Comparison of ENCODE assay signal across 20 cellular contexts in the genomic region with DNA sequence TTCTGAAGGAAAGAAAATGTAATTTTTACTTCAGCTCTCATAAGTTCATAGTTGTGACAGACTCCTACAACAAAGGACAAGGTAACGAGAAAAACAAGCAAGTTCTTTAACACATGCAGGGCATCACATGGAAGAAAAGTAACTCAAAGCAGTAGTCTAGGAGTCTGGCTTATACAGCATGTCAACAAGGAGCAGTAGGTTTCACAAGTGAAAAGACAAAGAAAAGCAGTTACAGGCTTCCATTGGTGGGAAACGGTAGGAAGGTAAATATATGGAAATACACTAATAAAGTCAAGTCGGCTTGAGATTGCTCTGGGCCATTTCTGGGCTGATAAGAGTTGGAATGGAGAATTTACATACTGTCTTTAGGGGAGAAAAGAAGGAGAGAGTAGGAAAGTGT.
DNase-seq lines count a peak whose midpoint lies in the region; ATAC-seq and TF ChIP-seq lines count a peak whose summit lies in the region.
"Had no signal": no experiment of that assay in that cellular context is flagged by ENCODE, and none has a peak within 500 bp of the region (broad histone marks: within the 10 kb centered on the region; RNA-seq: fewer than 3 reads in every experiment).

No MANE protein-coding gene starts in this region.

- TF ChIP-seq CTCF in GM23338 (conservative IDR thresholded peaks at IDR 0.05; ENCODE audit: low read depth in 2 of 2) (no peak), endothelial cell (IDR thresholded peaks at IDR 0.05; ENCODE audit: unreplicated experiment) (no peak), mucosa of descending colon (IDR thresholded peaks at IDR 0.05) (no peak), progenitor cell of endocrine pancreas (IDR thresholded peaks at IDR 0.05; ENCODE audit: unreplicated experiment) (no peak)

- H3K79me2 ChIP-seq in GM23338 (replicated peaks; ENCODE audit: insufficient read depth) = no peaks in the 10 kb centered on the region

- no peak for DNase-seq in GM23338 (ENCODE audit: low spot score)
- DNase-seq in endothelial cell (ENCODE audit: low spot score) = no peak
- no peak for DNase-seq in mucosa of descending colon
- DNase-seq in progenitor cell of endocrine pancreas (ENCODE audit: low spot score, unreplicated experiment) = no peak
- no peak for DNase-seq in activated naive CD8-positive, alpha-beta T cell treated with anti-CD3 and anti-CD28 coated beads, Interleukin-2, amount 50 U/mL, for 24 hours
- no peak for DNase-seq in 8988T
- no peak for DNase-seq in Right ventricle myocardium inferior (ENCODE audit: missing footprints)
- DNase-seq: CD8-positive, alpha-beta T cell; DMS 273 treated with DMSO at 0.1 percent for 48 hours; DMS53; DND-41; EL; GM23248; H7; HFFc6; IMR-90 had no signal

- no peaks in the 10 kb centered on the region for H3K9me3 Mint-ChIP-seq in GM23338
- no peaks in the 10 kb centered on the region for H3K9me3 Mint-ChIP-seq in endothelial cell (ENCODE audit: unreplicated experiment)
- H3K9me3 Mint-ChIP-seq in progenitor cell of endocrine pancreas (ENCODE audit: low read depth) = peaks cover 7% of the 10 kb centered on the region
- peaks cover 13% of the 10 kb centered on the region for H3K9me3 Mint-ChIP-seq in activated naive CD8-positive, alpha-beta T cell treated with anti-CD3 and anti-CD28 coated beads, Interleukin-2, amount 50 U/mL, for 24 hours
- H3K9me3 Mint-ChIP-seq: HFFc6 had no signal

- peaks cover 3% of the 10 kb centered on the region; the same call in 2 of the 3 replicates for H3K4me1 Mint-ChIP-seq in GM23338
- no peaks in the 10 kb centered on the region for H3K4me1 Mint-ChIP-seq in endothelial cell (ENCODE audit: unreplicated experiment)
- H3K4me1 Mint-ChIP-seq in progenitor cell of endocrine pancreas (ENCODE audit: low read depth) = peaks cover 16% of the 10 kb centered on the region
- H3K4me1 Mint-ChIP-seq in activated naive CD8-positive, alpha-beta T cell treated with anti-CD3 and anti-CD28 coated beads, Interleukin-2, amount 50 U/mL, for 24 hours = no peaks in the 10 kb centered on the region
- H3K4me1 Mint-ChIP-seq: B cell had no signal

- no peaks in the 10 kb centered on the region for H3K27me3 ChIP-seq in GM23338 (ENCODE audit: insufficient read depth)
- H3K27me3 ChIP-seq: BLaER1 treated with 17β-estradiol and CSF1 and Interleukin-3, amounts not matched to agents 10 nM and 100 nM had no signal

- ATAC-seq in GM23338 (no peak), mucosa of descending colon (peak; percentile 31), Right ventricle myocardium inferior (no peak)
- ATAC-seq in activated naive CD8-positive, alpha-beta T cell treated with anti-CD3 and anti-CD28 coated beads, Interleukin-2, amount 50 U/mL, for 24 hours = no peak
- ATAC-seq: CD8-positive, alpha-beta T cell; GM12878; HCT116 had no signal

- H3F3A ChIP-seq in GM23338 (replicated peaks; ENCODE audit: low read depth) = no peaks in the 10 kb centered on the region

- H3K4me2 ChIP-seq in GM23338 = no peak overlapping the region
- H3K4me2 ChIP-seq: BLaER1 treated with 17β-estradiol and CSF1 and Interleukin-3, amounts not matched to agents 10 nM and 100 nM had no signal

- H3K4me1 ChIP-seq in GM23338 (ENCODE audit: insufficient read depth) = 0 out of 2 replicates have a peak, but pooled peaks cover 4% of the 10 kb centered on the region
- peaks cover 8% of the 10 kb centered on the region for H3K4me1 ChIP-seq in mucosa of descending colon (ENCODE audit: low read depth)
- H3K4me1 ChIP-seq: BLaER1 treated with 17β-estradiol and CSF1 and Interleukin-3, amounts not matched to agents 10 nM and 100 nM had no signal

- H3K4me3 Mint-ChIP-seq in GM23338 (no peak overlapping the region), endothelial cell (ENCODE audit: unreplicated experiment) (no peak overlapping the region), progenitor cell of endocrine pancreas (ENCODE audit: low read depth) (no peak overlapping the region)
- no peak overlapping the region for H3K4me3 Mint-ChIP-seq in activated naive CD8-positive, alpha-beta T cell treated with anti-CD3 and anti-CD28 coated beads, Interleukin-2, amount 50 U/mL, for 24 hours
- H3K4me3 Mint-ChIP-seq: B cell; CD8-positive, alpha-beta T cell; HFFc6 had no signal

- H3K36me3 Mint-ChIP-seq in GM23338 (ENCODE audit: low read depth) (no peaks in the 10 kb centered on the region; the same call in 2 of the 3 replicates), endothelial cell (ENCODE audit: low read depth, unreplicated experiment) (no peaks in the 10 kb centered on the region), progenitor cell of endocrine pancreas (ENCODE audit: insufficient read depth) (no peaks in the 10 kb centered on the region)
- no peaks in the 10 kb centered on the region for H3K36me3 Mint-ChIP-seq in activated naive CD8-positive, alpha-beta T cell treated with anti-CD3 and anti-CD28 coated beads, Interleukin-2, amount 50 U/mL, for 24 hours (ENCODE audit: low read depth)
- H3K36me3 Mint-ChIP-seq: CD8-positive, alpha-beta T cell had no signal

- peaks cover 16% of the 10 kb centered on the region; the same call in 1 of the 2 replicates for H3K9me2 ChIP-seq in GM23338 (ENCODE audit: insufficient read depth)

- peak overlapping the region; percentile 69; the same call in 1 of the 2 replicates for H2AFZ ChIP-seq in GM23338
- H2AFZ ChIP-seq: GM23248 had no signal

- no peaks in the 10 kb centered on the region for H3K36me3 ChIP-seq in GM23338 (ENCODE audit: insufficient read depth)
- no peaks in the 10 kb centered on the region for H3K36me3 ChIP-seq in mucosa of descending colon (ENCODE audit: low read depth)
- H3K36me3 ChIP-seq: BLaER1 treated with 17β-estradiol and CSF1 and Interleukin-3, amounts not matched to agents 10 nM and 100 nM had no signal

- H3K27me3 Mint-ChIP-seq in GM23338 (ENCODE audit: insufficient read depth, low read depth, poor library complexity) = no peaks in the 10 kb centered on the region
- H3K27me3 Mint-ChIP-seq in endothelial cell (ENCODE audit: unreplicated experiment) = peaks cover 5% of the 10 kb centered on the region
- no peaks in the 10 kb centered on the region for H3K27me3 Mint-ChIP-seq in progenitor cell of endocrine pancreas
- no peaks in the 10 kb centered on the region for H3K27me3 Mint-ChIP-seq in activated naive CD8-positive, alpha-beta T cell treated with anti-CD3 and anti-CD28 coated beads, Interleukin-2, amount 50 U/mL, for 24 hours
- H3K27me3 Mint-ChIP-seq: B cell had no signal

- H3K27ac Mint-ChIP-seq in GM23338 (no peak overlapping the region), endothelial cell (ENCODE audit: unreplicated experiment) (peak overlapping the region; percentile 10), progenitor cell of endocrine pancreas (peak overlapping the region; percentile 71)
- H3K27ac Mint-ChIP-seq in activated naive CD8-positive, alpha-beta T cell treated with anti-CD3 and anti-CD28 coated beads, Interleukin-2, amount 50 U/mL, for 24 hours = no peak overlapping the region
- H3K27ac Mint-ChIP-seq: B cell; CD8-positive, alpha-beta T cell; HFFc6 had no signal

- H3K4me3 ChIP-seq in GM23338 (no peak overlapping the region), mucosa of descending colon (no peak overlapping the region)
- H3K4me3 ChIP-seq: BLaER1 treated with 17β-estradiol and CSF1 and Interleukin-3, amounts not matched to agents 10 nM and 100 nM; GM12878; GM23248 had no signal

- H3K9me3 ChIP-seq in mucosa of descending colon = no peaks in the 10 kb centered on the region
- H3K9me3 ChIP-seq: BLaER1 treated with 17β-estradiol and CSF1 and Interleukin-3, amounts not matched to agents 10 nM and 100 nM had no signal

- H4K20me1 ChIP-seq in GM23338 (replicated peaks; ENCODE audit: insufficient read depth) = no peaks in the 10 kb centered on the region
- H4K20me1 ChIP-seq: BLaER1 treated with 17β-estradiol and CSF1 and Interleukin-3, amounts not matched to agents 10 nM and 100 nM had no signal

- intact Hi-C loops in mucosa of descending colon (cut with DNase I, micrococcal nuclease) = no loop called here
- intact Hi-C loops in Right ventricle myocardium inferior (cut with DNase I) = no loop called here

- H3K27ac ChIP-seq in GM23338 (ENCODE audit: low read depth) = no peak overlapping the region
- H3K27ac ChIP-seq: BLaER1 treated with 17β-estradiol and CSF1 and Interleukin-3, amounts not matched to agents 10 nM and 100 nM; GM23248 had no signal

Comparison
In these comparisons a context has a peak if more than half of its experiments do, and no peak if none do; other contexts are left out.
1. H3K27ac Mint-ChIP-seq: peak in endothelial cell (single experiment) and progenitor cell of endocrine pancreas (single experiment); none in GM23338 (single experiment) and activated naive CD8-positive, alpha-beta T cell treated with anti-CD3 and anti-CD28 coated beads, Interleukin-2, amount 50 U/mL, for 24 hours (single experiment).